23 cellular contexts compared by ENCODE assay signal in the genomic region with DNA sequence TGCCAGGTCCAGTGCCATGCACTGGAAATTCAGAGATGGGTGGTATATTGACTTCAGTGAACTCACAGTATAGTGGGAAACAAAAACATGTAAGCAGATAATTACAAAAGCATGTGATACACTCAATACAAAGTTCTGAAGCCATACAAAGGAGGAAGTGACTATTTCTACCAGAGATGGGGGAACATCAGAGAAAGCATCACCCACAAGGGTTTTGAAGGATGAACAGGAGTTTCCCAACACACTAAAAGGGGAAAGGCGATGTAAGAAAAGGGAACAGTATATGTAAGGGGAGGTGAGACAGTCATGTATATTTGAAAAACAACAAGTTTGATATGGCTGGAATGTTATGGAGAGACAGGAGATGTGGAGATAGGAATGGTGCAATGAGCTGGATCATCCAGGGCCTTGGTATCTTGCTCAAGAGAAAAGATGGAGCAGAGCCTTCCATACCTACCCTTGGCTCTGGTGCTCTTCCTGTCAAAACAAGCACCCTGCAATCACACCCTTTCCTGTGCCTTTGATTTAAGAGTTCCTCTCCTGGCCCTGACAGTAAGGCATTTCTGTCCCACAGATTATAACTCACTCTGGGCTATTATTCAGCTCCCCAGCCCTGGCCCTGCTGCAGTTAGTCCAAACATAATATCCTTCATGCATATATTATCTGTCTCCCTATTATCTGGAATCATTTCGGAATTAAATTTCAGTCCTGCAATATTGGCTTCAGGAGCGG.
"Had no signal": no experiment of that assay in that cellular context is flagged by ENCODE, and none has a peak within 500 bp of the region (broad histone marks: within the 10 kb centered on the region; RNA-seq: fewer than 3 reads in every experiment).

No MANE protein-coding gene starts in this region.

- ATAC-seq: activated CD4-positive, CD25-positive, alpha-beta regulatory T cell treated with anti-CD3 and anti-CD28 coated beads, Interleukin-2, amount 50 U/mL, for 24 hours; activated CD8-positive, alpha-beta memory T cell treated with anti-CD3 and anti-CD28 coated beads, Interleukin-2, amount 10 ng/mL, durations not matched to agents 7 days and 5 days; activated CD8-positive, alpha-beta T cell treated with anti-CD3 and anti-CD28 coated beads for 36 hours; heart left ventricle; lower lobe of right lung; right lobe of liver; stimulated activated naive B cell treated with anti-CD40 and anti-IgM and Interleukin-4, amounts not matched to agents 10 μg/mL and 1 μg/mL and 100 μg/mL, for 72 hours had no signal

- H3K9me3 ChIP-seq: heart left ventricle, lower lobe of right lung, right lobe of liver, transverse colon had no signal

- H3K36me3 ChIP-seq: heart left ventricle, lower lobe of right lung, neural progenitor cell, right lobe of liver, transverse colon had no signal

- H2AFZ ChIP-seq: neural progenitor cell had no signal

- H3K4me1 ChIP-seq: right lobe of liver had no signal

- H3K4me1 Mint-ChIP-seq: activated CD8-positive, alpha-beta memory T cell treated with anti-CD3 and anti-CD28 coated beads, Interleukin-2, amount 10 ng/mL, durations not matched to agents 7 days and 5 days had no signal

- H3K9ac ChIP-seq: neural progenitor cell had no signal

- H3K27ac ChIP-seq: heart left ventricle, lower lobe of right lung, neural progenitor cell, right lobe of liver, skin epidermis, VCaP had no signal

- H3K4me3 ChIP-seq: heart left ventricle, lower lobe of right lung, neural progenitor cell, right lobe of liver, skin epidermis, transverse colon had no signal

- H3K4me3 Mint-ChIP-seq: activated CD4-positive, alpha-beta T cell treated with anti-CD3 and anti-CD28 coated beads, Interleukin-2, amount 10 ng/mL, durations not matched to agents 7 days and 5 days; activated CD8-positive, alpha-beta memory T cell treated with anti-CD3 and anti-CD28 coated beads, Interleukin-2, amount 10 ng/mL, durations not matched to agents 7 days and 5 days; activated CD8-positive, alpha-beta T cell treated with anti-CD3 and anti-CD28 coated beads for 36 hours; activated naive CD4-positive, alpha-beta T cell treated with anti-CD3 and anti-CD28 coated beads, Interleukin-2, amount 50 U/mL, for 24 hours; brain; naive B cell; neural progenitor cell; stimulated activated naive B cell treated with anti-CD40 and anti-IgM and Interleukin-4, amounts not matched to agents 10 μg/mL and 1 μg/mL and 100 μg/mL, for 72 hours had no signal

- H3K9me3 Mint-ChIP-seq: activated CD4-positive, alpha-beta T cell treated with anti-CD3 and anti-CD28 coated beads, Interleukin-2, amount 10 ng/mL, durations not matched to agents 7 days and 5 days; activated CD8-positive, alpha-beta T cell treated with anti-CD3 and anti-CD28 coated beads for 36 hours; activated naive CD4-positive, alpha-beta T cell treated with anti-CD3 and anti-CD28 coated beads, Interleukin-2, amount 50 U/mL, for 24 hours; brain; naive B cell; neural progenitor cell; stimulated activated naive B cell treated with anti-CD40 and anti-IgM and Interleukin-4, amounts not matched to agents 10 μg/mL and 1 μg/mL and 100 μg/mL, for 72 hours had no signal

- FAIRE-seq: endometrium, keratinocyte, urothelium cell line had no signal

- H3K36me3 Mint-ChIP-seq: activated CD8-positive, alpha-beta memory T cell treated with anti-CD3 and anti-CD28 coated beads, Interleukin-2, amount 10 ng/mL, durations not matched to agents 7 days and 5 days; brain had no signal

- H3K27me3 ChIP-seq: heart left ventricle, neural progenitor cell, right lobe of liver, transverse colon had no signal

- H3K4me2 ChIP-seq: neural progenitor cell had no signal

- DNase-seq: activated CD4-positive, alpha-beta T cell treated with anti-CD3 and anti-CD28 coated beads, Interleukin-2, amount 10 ng/mL, durations not matched to agents 7 days and 5 days; activated CD8-positive, alpha-beta memory T cell treated with anti-CD3 and anti-CD28 coated beads, Interleukin-2, amount 10 ng/mL, durations not matched to agents 7 days and 5 days; activated CD8-positive, alpha-beta T cell treated with anti-CD3 and anti-CD28 coated beads for 36 hours; activated effector memory CD4-positive, alpha-beta T cell treated with anti-CD3 and anti-CD28 coated beads, Interleukin-2, amount 50 U/mL, for 16 hours; activated T-cell treated with anti-CD3 and anti-CD28 coated beads for 4 hours; aorta; heart left ventricle; lower lobe of right lung; mesendoderm; naive B cell; right lobe of liver; stimulated activated CD4-positive, alpha-beta T cell treated with anti-CD3 and anti-CD28 coated beads, Interleukin-2, amount 100 ng/mL, for 24 hours; stimulated activated naive B cell treated with anti-CD40 and anti-IgM and Interleukin-4, amounts not matched to agents 10 μg/mL and 1 μg/mL and 100 μg/mL, for 72 hours; transverse colon had no signal

- H3K27ac Mint-ChIP-seq: activated CD4-positive, alpha-beta T cell treated with anti-CD3 and anti-CD28 coated beads, Interleukin-2, amount 10 ng/mL, durations not matched to agents 7 days and 5 days; activated CD8-positive, alpha-beta memory T cell treated with anti-CD3 and anti-CD28 coated beads, Interleukin-2, amount 10 ng/mL, durations not matched to agents 7 days and 5 days; activated CD8-positive, alpha-beta T cell treated with anti-CD3 and anti-CD28 coated beads for 36 hours; activated naive CD4-positive, alpha-beta T cell treated with anti-CD3 and anti-CD28 coated beads, Interleukin-2, amount 50 U/mL, for 24 hours; brain; neural progenitor cell; stimulated activated naive B cell treated with anti-CD40 and anti-IgM and Interleukin-4, amounts not matched to agents 10 μg/mL and 1 μg/mL and 100 μg/mL, for 72 hours had no signal
